Comparison of ENCODE assay signal across 1 cellular context in the genomic region with DNA sequence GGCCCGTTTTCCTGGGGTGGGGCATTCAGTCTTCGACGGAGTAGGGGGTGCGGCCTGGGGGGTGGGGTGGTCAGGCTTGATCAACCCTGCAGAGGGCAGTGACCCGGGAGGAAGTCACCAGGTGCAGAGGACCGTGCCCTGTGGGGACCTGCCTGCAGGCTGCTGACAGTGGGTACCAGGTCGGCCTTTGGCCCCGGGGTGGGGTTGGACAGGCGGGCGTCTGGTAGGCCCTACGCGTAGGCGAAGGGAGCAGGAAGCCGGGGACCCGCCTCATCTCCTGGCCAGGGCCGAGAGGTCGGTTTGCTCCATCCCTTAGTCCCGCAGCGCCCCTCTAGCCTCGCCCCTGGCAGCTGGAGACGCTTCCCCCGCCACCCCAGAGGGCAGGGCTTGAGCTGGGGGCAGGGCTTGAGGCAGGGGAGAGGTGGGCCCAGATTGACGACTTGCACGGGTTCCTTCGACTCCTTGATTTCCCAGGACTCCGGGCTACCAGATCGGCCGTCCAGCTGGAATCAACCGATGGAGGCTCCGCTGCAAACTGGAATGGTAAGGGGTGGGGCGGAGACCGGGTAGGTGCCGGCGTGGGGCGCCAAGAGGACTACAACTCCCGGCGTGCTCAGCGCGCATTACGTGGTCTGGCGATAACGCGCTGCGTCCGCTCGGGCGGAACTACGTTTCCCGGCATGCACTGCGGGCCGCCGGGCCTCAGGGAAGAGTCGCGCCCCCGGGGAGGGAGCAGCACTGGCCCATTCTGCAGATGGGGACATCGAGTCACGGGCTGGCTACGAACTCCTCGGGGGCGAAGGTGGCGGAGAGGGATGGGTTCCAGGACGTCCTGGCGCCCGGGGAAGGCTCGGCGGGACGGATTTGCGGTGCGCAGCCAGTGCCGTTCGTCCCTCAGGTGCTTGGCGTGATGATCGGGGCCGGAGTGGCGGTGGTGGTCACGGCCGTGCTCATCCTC.
A peak's percentile ranks its signal among the peaks of the same experiment; 100 is the strongest.
TF ChIP-seq lines count a peak whose summit lies in the region.

Gene PNPLA6 (plus strand): TSS at position 683 of the 958 bp plus-strand sequence. CDS start 72 bp downstream, at position 755.

TF ChIP-seq in HepG2, 621 proteins besides CTCF, POLR2A, EP300 and RAD21 (continued from another document and continues in another):
- TF ChIP-seq SKI (IDR thresholded peaks at IDR 0.05; ENCODE audit: partially characterized antibody), result no peak
- no peak for TF ChIP-seq ZNF83 (CRISPR knock-in tag; IDR thresholded peaks at IDR 0.05; ENCODE audit: borderline replicate concordance)
- TF ChIP-seq DMAP1 (CRISPR knock-in tag; IDR thresholded peaks at IDR 0.05), result peak; percentile 41; the same call in 1 of the 2 replicates
- no peak for TF ChIP-seq CENPBD1 (CRISPR knock-in tag; IDR thresholded peaks at IDR 0.05; ENCODE audit: borderline replicate concordance, low read depth)
- TF ChIP-seq MEF2D (CRISPR knock-in tag; IDR thresholded peaks at IDR 0.05), result no peak; the same call in 1 of the 2 replicates
- TF ChIP-seq, protein P1, sequence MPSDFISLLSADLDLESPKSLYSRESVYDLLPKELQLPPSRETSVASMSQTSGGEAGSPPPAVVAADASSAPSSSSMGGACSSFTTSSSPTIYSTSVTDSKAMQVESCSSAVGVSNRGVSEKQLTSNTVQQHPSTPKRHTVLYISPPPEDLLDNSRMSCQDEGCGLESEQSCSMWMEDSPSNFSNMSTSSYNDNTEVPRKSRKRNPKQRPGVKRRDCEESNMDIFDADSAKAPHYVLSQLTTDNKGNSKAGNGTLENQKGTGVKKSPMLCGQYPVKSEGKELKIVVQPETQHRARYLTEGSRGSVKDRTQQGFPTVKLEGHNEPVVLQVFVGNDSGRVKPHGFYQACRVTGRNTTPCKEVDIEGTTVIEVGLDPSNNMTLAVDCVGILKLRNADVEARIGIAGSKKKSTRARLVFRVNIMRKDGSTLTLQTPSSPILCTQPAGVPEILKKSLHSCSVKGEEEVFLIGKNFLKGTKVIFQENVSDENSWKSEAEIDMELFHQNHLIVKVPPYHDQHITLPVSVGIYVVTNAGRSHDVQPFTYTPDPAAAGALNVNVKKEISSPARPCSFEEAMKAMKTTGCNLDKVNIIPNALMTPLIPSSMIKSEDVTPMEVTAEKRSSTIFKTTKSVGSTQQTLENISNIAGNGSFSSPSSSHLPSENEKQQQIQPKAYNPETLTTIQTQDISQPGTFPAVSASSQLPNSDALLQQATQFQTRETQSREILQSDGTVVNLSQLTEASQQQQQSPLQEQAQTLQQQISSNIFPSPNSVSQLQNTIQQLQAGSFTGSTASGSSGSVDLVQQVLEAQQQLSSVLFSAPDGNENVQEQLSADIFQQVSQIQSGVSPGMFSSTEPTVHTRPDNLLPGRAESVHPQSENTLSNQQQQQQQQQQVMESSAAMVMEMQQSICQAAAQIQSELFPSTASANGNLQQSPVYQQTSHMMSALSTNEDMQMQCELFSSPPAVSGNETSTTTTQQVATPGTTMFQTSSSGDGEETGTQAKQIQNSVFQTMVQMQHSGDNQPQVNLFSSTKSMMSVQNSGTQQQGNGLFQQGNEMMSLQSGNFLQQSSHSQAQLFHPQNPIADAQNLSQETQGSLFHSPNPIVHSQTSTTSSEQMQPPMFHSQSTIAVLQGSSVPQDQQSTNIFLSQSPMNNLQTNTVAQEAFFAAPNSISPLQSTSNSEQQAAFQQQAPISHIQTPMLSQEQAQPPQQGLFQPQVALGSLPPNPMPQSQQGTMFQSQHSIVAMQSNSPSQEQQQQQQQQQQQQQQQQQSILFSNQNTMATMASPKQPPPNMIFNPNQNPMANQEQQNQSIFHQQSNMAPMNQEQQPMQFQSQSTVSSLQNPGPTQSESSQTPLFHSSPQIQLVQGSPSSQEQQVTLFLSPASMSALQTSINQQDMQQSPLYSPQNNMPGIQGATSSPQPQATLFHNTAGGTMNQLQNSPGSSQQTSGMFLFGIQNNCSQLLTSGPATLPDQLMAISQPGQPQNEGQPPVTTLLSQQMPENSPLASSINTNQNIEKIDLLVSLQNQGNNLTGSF (CRISPR knock-in tag; IDR thresholded peaks at IDR 0.05), result no peak
- TF ChIP-seq ZFP41 (CRISPR knock-in tag; IDR thresholded peaks at IDR 0.05; ENCODE audit: borderline replicate concordance), result no peak
- TF ChIP-seq ZNF547 (CRISPR knock-in tag; IDR thresholded peaks at IDR 0.05), result peak; percentile 65
- TF ChIP-seq ZBTB46 (CRISPR knock-in tag; IDR thresholded peaks at IDR 0.05; ENCODE audit: borderline replicate concordance), result 0 out of 2 replicates have a peak, but pooled peaks have one; percentile 83
- TF ChIP-seq ZNF263 (CRISPR knock-in tag; IDR thresholded peaks at IDR 0.05), result peak; percentile 39; the same call in 1 of the 2 replicates
- TF ChIP-seq ZNF7 (CRISPR knock-in tag; IDR thresholded peaks at IDR 0.05), result no peak
- peak in 1 of 2 experiments; percentile 41; a peak in 1 of 4 replicates for TF ChIP-seq ATF4 (CRISPR knock-in tag; IDR thresholded peaks at IDR 0.05)
- TF ChIP-seq ZNF780A (CRISPR knock-in tag; IDR thresholded peaks at IDR 0.05), result no peak; the same call in 1 of the 2 replicates
- TF ChIP-seq NFYC (CRISPR knock-in tag; IDR thresholded peaks at IDR 0.05), result peak; percentile 58
- no peak for TF ChIP-seq STAT6 (CRISPR knock-in tag; IDR thresholded peaks at IDR 0.05; ENCODE audit: borderline replicate concordance)
- TF ChIP-seq, protein P2, sequence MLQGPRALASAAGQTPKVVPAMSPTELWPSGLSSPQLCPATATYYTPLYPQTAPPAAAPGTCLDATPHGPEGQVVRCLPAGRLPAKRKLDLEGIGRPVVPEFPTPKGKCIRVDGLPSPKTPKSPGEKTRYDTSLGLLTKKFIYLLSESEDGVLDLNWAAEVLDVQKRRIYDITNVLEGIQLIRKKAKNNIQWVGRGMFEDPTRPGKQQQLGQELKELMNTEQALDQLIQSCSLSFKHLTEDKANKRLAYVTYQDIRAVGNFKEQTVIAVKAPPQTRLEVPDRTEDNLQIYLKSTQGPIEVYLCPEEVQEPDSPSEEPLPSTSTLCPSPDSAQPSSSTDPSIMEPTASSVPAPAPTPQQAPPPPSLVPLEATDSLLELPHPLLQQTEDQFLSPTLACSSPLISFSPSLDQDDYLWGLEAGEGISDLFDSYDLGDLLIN (CRISPR knock-in tag; IDR thresholded peaks at IDR 0.05; ENCODE audit: borderline replicate concordance), result no peak
- TF ChIP-seq ZSCAN31 (CRISPR knock-in tag; IDR thresholded peaks at IDR 0.05; ENCODE audit: low read depth), result peak; percentile 49
- TF ChIP-seq LBX2 (CRISPR knock-in tag; IDR thresholded peaks at IDR 0.05; ENCODE audit: borderline replicate concordance), result no peak
- TF ChIP-seq FIP1L1 (IDR thresholded peaks at IDR 0.05; ENCODE audit: borderline replicate concordance, insufficient read depth, low read depth, low read length), result no peak
- TF ChIP-seq THAP9 (CRISPR knock-in tag; IDR thresholded peaks at IDR 0.05; ENCODE audit: borderline replicate concordance), result peak; percentile 65; the same call in 1 of the 2 replicates
- TF ChIP-seq ZBTB39 (CRISPR knock-in tag; IDR thresholded peaks at IDR 0.05), result no peak
- no peak for TF ChIP-seq ZBTB3 (CRISPR knock-in tag; IDR thresholded peaks at IDR 0.05; ENCODE audit: borderline replicate concordance, low read depth)
- TF ChIP-seq NFIC (IDR thresholded peaks at IDR 0.05; ENCODE audit: low read length), result no peak
- TF ChIP-seq EED (CRISPR knock-in tag; IDR thresholded peaks at IDR 0.05), result 0 out of 2 replicates have a peak, but pooled peaks have one; percentile 42
- TF ChIP-seq, protein P3, sequence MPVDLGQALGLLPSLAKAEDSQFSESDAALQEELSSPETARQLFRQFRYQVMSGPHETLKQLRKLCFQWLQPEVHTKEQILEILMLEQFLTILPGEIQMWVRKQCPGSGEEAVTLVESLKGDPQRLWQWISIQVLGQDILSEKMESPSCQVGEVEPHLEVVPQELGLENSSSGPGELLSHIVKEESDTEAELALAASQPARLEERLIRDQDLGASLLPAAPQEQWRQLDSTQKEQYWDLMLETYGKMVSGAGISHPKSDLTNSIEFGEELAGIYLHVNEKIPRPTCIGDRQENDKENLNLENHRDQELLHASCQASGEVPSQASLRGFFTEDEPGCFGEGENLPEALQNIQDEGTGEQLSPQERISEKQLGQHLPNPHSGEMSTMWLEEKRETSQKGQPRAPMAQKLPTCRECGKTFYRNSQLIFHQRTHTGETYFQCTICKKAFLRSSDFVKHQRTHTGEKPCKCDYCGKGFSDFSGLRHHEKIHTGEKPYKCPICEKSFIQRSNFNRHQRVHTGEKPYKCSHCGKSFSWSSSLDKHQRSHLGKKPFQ (CRISPR knock-in tag; IDR thresholded peaks at IDR 0.05; ENCODE audit: insufficient replicate concordance), result no peak
- no peak for TF ChIP-seq DPF2 (CRISPR knock-in tag; IDR thresholded peaks at IDR 0.05; ENCODE audit: borderline replicate concordance, low read depth)
- TF ChIP-seq STAG1 (CRISPR knock-in tag; IDR thresholded peaks at IDR 0.05), result peak; percentile 37
- TF ChIP-seq ARNT2 (CRISPR knock-in tag; IDR thresholded peaks at IDR 0.05; ENCODE audit: low read depth), result peak; percentile 48; the same call in 1 of the 2 replicates
- no peak for TF ChIP-seq TEAD2 (CRISPR knock-in tag; IDR thresholded peaks at IDR 0.05)
- TF ChIP-seq PHF5A (CRISPR knock-in tag; IDR thresholded peaks at IDR 0.05; ENCODE audit: low read depth, unreplicated experiment), result no peak
- TF ChIP-seq ZNF550 (CRISPR knock-in tag; IDR thresholded peaks at IDR 0.05; ENCODE audit: borderline replicate concordance), result no peak
